8 cellular contexts compared by ENCODE assay signal in the genomic region with DNA sequence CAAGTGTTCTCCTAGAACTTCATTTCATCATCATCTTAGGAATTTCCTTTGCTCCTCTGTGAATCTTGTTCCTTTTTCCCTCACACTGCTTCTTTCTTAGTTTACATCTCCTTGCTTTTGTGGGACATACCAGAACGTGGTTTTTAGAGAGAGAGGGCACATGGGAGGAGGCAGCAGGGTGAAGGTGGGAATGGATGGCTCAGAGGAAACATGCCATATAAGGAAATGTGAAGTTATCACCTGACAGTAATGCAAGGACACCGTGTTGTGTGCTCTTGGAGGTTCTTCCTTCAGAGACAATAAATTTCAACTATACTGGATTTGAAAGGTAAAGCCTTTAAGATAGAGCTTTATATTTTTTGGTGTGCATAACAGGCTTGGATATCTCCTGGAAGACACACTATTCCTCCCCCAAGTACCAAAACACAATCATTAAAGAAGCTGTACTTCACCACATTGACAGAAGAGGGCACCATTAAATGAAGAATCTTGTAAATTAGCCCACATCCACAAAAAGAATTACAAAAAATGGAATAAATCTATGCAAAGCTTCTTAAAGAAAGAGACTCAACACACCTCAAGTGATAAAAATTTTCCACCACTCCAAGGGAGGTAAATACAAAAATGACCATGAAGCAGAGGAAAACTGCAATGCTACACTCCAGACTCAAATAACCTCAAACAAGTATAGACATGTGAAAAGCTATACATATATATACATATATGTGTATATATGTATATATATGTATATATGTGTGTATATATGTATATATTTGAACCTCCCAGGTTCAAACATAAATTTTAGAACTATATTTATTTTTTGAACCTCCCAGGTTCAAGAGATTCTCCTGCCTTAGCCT. TPM values are rescaled to one million over a fixed set of nuclear protein-coding genes. Genes with fewer than 3 reads are reported as not detected.
DNase-seq lines count a peak whose midpoint lies in the region; ATAC-seq and TF ChIP-seq lines count a peak whose summit lies in the region.

No MANE protein-coding gene starts in this region.

- H3K79me2 ChIP-seq in OCI-LY3 (ENCODE audit: low read length) = no peaks in the 10 kb centered on the region

- no peak overlapping the region for H3K27ac Mint-ChIP-seq in activated naive CD8-positive, alpha-beta T cell treated with anti-CD3 and anti-CD28 coated beads, Interleukin-2, amount 50 U/mL, for 24 hours

- no peak for ATAC-seq in activated naive CD8-positive, alpha-beta T cell treated with anti-CD3 and anti-CD28 coated beads, Interleukin-2, amount 50 U/mL, for 24 hours

- H3K36me3 ChIP-seq in GM06990 (ENCODE audit: control insufficient read depth, insufficient read depth, low read length) (no peaks in the 10 kb centered on the region), OCI-LY3 (replicated peaks; ENCODE audit: low read depth, low read length) (no peaks in the 10 kb centered on the region)

- H3K4me1 ChIP-seq in OCI-LY3 (ENCODE audit: low read length) = peaks cover 21% of the 10 kb centered on the region

- H3K9me3 Mint-ChIP-seq in activated naive CD8-positive, alpha-beta T cell treated with anti-CD3 and anti-CD28 coated beads, Interleukin-2, amount 50 U/mL, for 24 hours = no peaks in the 10 kb centered on the region

- H2AFZ ChIP-seq in OCI-LY3 (ENCODE audit: low read depth, low read length) = no peak overlapping the region

- no peak overlapping the region for H3K27ac ChIP-seq in OCI-LY3 (ENCODE audit: low read length)

- no peaks in the 10 kb centered on the region for H4K20me1 ChIP-seq in OCI-LY3 (ENCODE audit: insufficient read depth, low read length)

- TF ChIP-seq CTCF in AG04449 (IDR thresholded peaks at IDR 0.05; ENCODE audit: insufficient read depth, low read length, missing control alignments) = peak; percentile 39
- peak; percentile 58 for TF ChIP-seq CTCF in GM06990 (IDR thresholded peaks at IDR 0.05; ENCODE audit: insufficient read depth, low read length, poor library complexity, severe bottlenecking)
- TF ChIP-seq CTCF in OCI-LY3 (IDR thresholded peaks at IDR 0.05; ENCODE audit: low read depth, low read length) = peak; percentile 77
- peak; percentile 62 for TF ChIP-seq CTCF in epithelial cell of proximal tubule (conservative IDR thresholded peaks at IDR 0.05; ENCODE audit: low read depth, low read length)

- no peak overlapping the region for H3K4me3 Mint-ChIP-seq in activated naive CD8-positive, alpha-beta T cell treated with anti-CD3 and anti-CD28 coated beads, Interleukin-2, amount 50 U/mL, for 24 hours

- H3K9ac ChIP-seq in OCI-LY3 (ENCODE audit: low read length) = no peak overlapping the region

- no peaks in the 10 kb centered on the region for H3K9me3 ChIP-seq in OCI-LY3 (ENCODE audit: insufficient read depth, low read length)

- H3K27me3 ChIP-seq in GM06990 (replicated peaks; ENCODE audit: control insufficient read depth, insufficient read depth, low read length) (no peaks in the 10 kb centered on the region), OCI-LY3 (ENCODE audit: low read depth, low read length) (no peaks in the 10 kb centered on the region)

- H3K4me3 ChIP-seq in AG04449 (ENCODE audit: low read depth, low read length) (no peak overlapping the region), GM06990 (replicated peaks; ENCODE audit: low read depth, low read length) (no peak overlapping the region), OCI-LY3 (ENCODE audit: low read length) (no peak overlapping the region), epithelial cell of proximal tubule (ENCODE audit: low read depth, low read length) (no peak overlapping the region)

- no peaks in the 10 kb centered on the region for H3K27me3 Mint-ChIP-seq in activated naive CD8-positive, alpha-beta T cell treated with anti-CD3 and anti-CD28 coated beads, Interleukin-2, amount 50 U/mL, for 24 hours

- H3K4me1 Mint-ChIP-seq in activated naive CD8-positive, alpha-beta T cell treated with anti-CD3 and anti-CD28 coated beads, Interleukin-2, amount 50 U/mL, for 24 hours = peaks cover 6% of the 10 kb centered on the region

- H3K4me2 ChIP-seq in OCI-LY3 (ENCODE audit: low read length) = peak overlapping the region; percentile 35

- DNase-seq in AG04449 (ENCODE audit: low read depth, low spot score) (no peak), GM06990 (ENCODE audit: extremely low read depth, insufficient read length) (no peak), epithelial cell of proximal tubule (ENCODE audit: low read depth) (no peak), renal cortical epithelial cell (ENCODE audit: low read depth) (peak; percentile 45), amniotic stem cell (lab: John Stamatoyannopoulos, UW) (no peak)
- no peak for DNase-seq in stimulated activated CD4-positive, alpha-beta T cell treated with anti-CD3 and anti-CD28 coated beads, Interleukin-4, amount 100 ng/mL, for 4 hours
- DNase-seq in activated naive CD8-positive, alpha-beta T cell treated with anti-CD3 and anti-CD28 coated beads, Interleukin-2, amount 50 U/mL, for 24 hours = no peak

- CTCF ChIA-PET in AG04449 (lab: Yijun Ruan, JAX) = interaction anchor here (0.6 to 5.1 kb wide), 43 partner anchors 10 to 606 kb away, joined by 3 to 129 read pairs (median 3); a partner anchor contains a TSS

- no peaks in the 10 kb centered on the region for H3K36me3 Mint-ChIP-seq in activated naive CD8-positive, alpha-beta T cell treated with anti-CD3 and anti-CD28 coated beads, Interleukin-2, amount 50 U/mL, for 24 hours (ENCODE audit: low read depth)

- POLR2A ChIA-PET in AG04449 (lab: Yijun Ruan, JAX) = no interaction called here

RNA-seq across cellular contexts. Expression of a gene that starts 26.1 kb away (rescaled TPM):
- total RNA-seq in epithelial cell of proximal tubule (35.0 and 75.1 TPM in 2 replicates), renal cortical epithelial cell (5.3 and 13.4 TPM in 2 replicates)
